In the genomic region with DNA sequence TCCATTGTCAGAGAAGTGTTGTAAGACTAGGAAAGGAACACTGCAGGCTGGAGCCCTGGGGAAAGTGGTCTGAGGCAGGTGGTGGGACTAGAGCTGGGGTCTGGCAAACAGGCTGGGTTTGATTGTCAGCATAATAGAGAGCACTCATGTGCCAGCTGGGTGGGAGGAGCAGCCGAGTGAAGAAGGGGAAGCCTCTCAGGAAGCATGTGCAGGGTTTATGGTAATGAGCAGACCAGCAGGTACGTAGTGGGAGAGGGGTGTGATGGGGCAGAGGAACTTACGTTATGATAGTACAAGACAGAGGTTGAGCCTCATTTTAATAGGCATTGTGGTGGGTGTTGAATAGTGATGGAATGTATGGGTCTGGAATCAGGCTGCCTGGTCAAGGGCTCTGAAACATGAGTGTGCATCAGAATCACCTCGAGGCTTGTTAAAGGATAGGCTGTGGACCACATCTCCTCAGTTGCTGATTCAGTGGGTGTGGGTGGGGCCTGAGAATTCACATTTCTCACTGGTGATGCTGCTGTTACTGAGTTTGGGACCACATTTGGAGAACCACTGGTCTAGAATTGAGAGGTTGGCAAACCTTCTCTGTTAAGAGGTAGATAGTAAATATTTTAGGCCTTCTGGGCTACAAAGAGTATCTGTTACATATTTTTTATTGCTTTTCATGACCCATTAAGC, we compare ENCODE assay signal across 10 cellular contexts. TPM values are rescaled to one million over a fixed set of nuclear protein-coding genes. Genes with fewer than 3 reads are reported as not detected.
DNase-seq lines count a peak whose midpoint lies in the region; ATAC-seq and TF ChIP-seq lines count a peak whose summit lies in the region.
"Had no signal": no experiment of that assay in that cellular context is flagged by ENCODE, and none has a peak within 500 bp of the region (broad histone marks: within the 10 kb centered on the region; RNA-seq: fewer than 3 reads in every experiment).

No MANE protein-coding gene starts in this region.

- no peaks in the 10 kb centered on the region for H3K27me3 Mint-ChIP-seq in CD4-positive, CD25-positive, alpha-beta regulatory T cell
- H3K27me3 Mint-ChIP-seq in HFFc6 (ENCODE audit: insufficient read depth) = no peaks in the 10 kb centered on the region

- H3K36me3 Mint-ChIP-seq in CD4-positive, CD25-positive, alpha-beta regulatory T cell = peaks cover 36% of the 10 kb centered on the region
- H3K36me3 Mint-ChIP-seq in HFFc6 (ENCODE audit: low read depth) = peaks cover 19% of the 10 kb centered on the region

- peaks cover 0 to 1% (median 0%) of the 10 kb centered on the region in 7 donors for H3K9me3 Mint-ChIP-seq in CD4-positive, CD25-positive, alpha-beta regulatory T cell
- no peaks in the 10 kb centered on the region for H3K9me3 Mint-ChIP-seq in HFFc6

- no peak overlapping the region for H3K4me3 ChIP-seq in CD4-positive, CD25-positive, alpha-beta regulatory T cell (ENCODE audit: low read depth, low read length)
- H3K4me3 ChIP-seq: suprapubic skin had no signal

- peaks cover 10% of the 10 kb centered on the region for H3K36me3 ChIP-seq in CD4-positive, CD25-positive, alpha-beta regulatory T cell (ENCODE audit: control insufficient read depth, insufficient read depth, low read length)

- H3K27me3 ChIP-seq in CD4-positive, CD25-positive, alpha-beta regulatory T cell (ENCODE audit: control insufficient read depth, insufficient read depth, low read length) = no peaks in the 10 kb centered on the region
- H3K27me3 ChIP-seq: suprapubic skin had no signal

- H3K4me1 ChIP-seq in CD4-positive, CD25-positive, alpha-beta regulatory T cell (ENCODE audit: control insufficient read depth, insufficient read depth, low read length, poor library complexity, severe bottlenecking) = peaks cover 45% of the 10 kb centered on the region

- H3K4me1 Mint-ChIP-seq in CD4-positive, CD25-positive, alpha-beta regulatory T cell = peaks cover 33 to 81% (median 53%) of the 10 kb centered on the region in 4 donors
- H3K4me1 Mint-ChIP-seq in HFFc6 (ENCODE audit: low read depth) = peaks cover 34% of the 10 kb centered on the region

- DNase-seq in CD4-positive, CD25-positive, alpha-beta regulatory T cell = no peak
- DNase-seq in HFFc6 (peak; percentile 85), RPMI7951 (ENCODE audit: low read depth) (peak; percentile 73), kidney tubule cell (ENCODE audit: low spot score) (peak; percentile 44), nucleus accumbens (lab: John Stamatoyannopoulos, UW) (no peak), SW 1271 (lab: John Stamatoyannopoulos, UW) (no peak)
- DNase-seq: activated CD4-positive, CD25-positive, alpha-beta regulatory T cell treated with anti-CD3 and anti-CD28 coated beads, Interleukin-2, amount 50 U/mL, for 72 hours had no signal

- no peak for TF ChIP-seq CTCF in HFFc6 (IDR thresholded peaks at IDR 0.05)

- H3K4me3 Mint-ChIP-seq in CD4-positive, CD25-positive, alpha-beta regulatory T cell = peak overlapping the region in 3 of 4 donors; percentile 9 to 49 (median 18)
- H3K4me3 Mint-ChIP-seq in HFFc6 = peak overlapping the region; percentile 41

- no peak overlapping the region for H3K27ac ChIP-seq in CD4-positive, CD25-positive, alpha-beta regulatory T cell (ENCODE audit: insufficient read depth, low read length, poor library complexity, severe bottlenecking)
- H3K27ac ChIP-seq: suprapubic skin had no signal

- peak in 1 of 2 donors; percentile 29 for ATAC-seq in CD4-positive, CD25-positive, alpha-beta regulatory T cell (ENCODE audit: low read depth in 2 of 2)
- no peak for ATAC-seq in GM18867 (IDR thresholded peaks at IDR 0.05; ENCODE audit: unreplicated experiment)
- ATAC-seq in HG02763 (IDR thresholded peaks at IDR 0.05; ENCODE audit: unreplicated experiment) = no peak

- H3K27ac Mint-ChIP-seq in CD4-positive, CD25-positive, alpha-beta regulatory T cell = peak overlapping the region in 1 of 3 donors; percentile 69
- H3K27ac Mint-ChIP-seq in HFFc6 = peak overlapping the region; percentile 66

- no peaks in the 10 kb centered on the region for H3K9me3 ChIP-seq in CD4-positive, CD25-positive, alpha-beta regulatory T cell (ENCODE audit: control insufficient read depth in 2 of 2, low read length in 2 of 2)
- H3K9me3 ChIP-seq: suprapubic skin had no signal

RNA-seq across cellular contexts. Expression of a gene that starts 1.6 kb away (rescaled TPM):
- total RNA-seq in CD4-positive, CD25-positive, alpha-beta regulatory T cell = 68.8 TPM
- polyA plus RNA-seq in CD4-positive, CD25-positive, alpha-beta regulatory T cell = 1 to 10 TPM; 3.6 to 7.2 (median 6.3) TPM
- 100 to 1,000 TPM; 104 to 129 (median 113) TPM for total RNA-seq in HFFc6 (2021; fragmentation: NEBNext Ultra II Directional; extraction: Animal tissue kit (Norgen Biotek cat#: 25700))
- 23.9 and 31.0 TPM in 2 replicates for total RNA-seq in RPMI7951 (2014; rRNA removed; shearing (Covaris generic))

Comparison
In these comparisons a context has a peak if more than half of its experiments do, and no peak if none do; other contexts are left out.
1. DNase-seq: peak in HFFc6 (single experiment), RPMI7951 (single experiment) and kidney tubule cell (single experiment); none in CD4-positive, CD25-positive, alpha-beta regulatory T cell (0 of 3), nucleus accumbens (0 of 56) and SW 1271 (0 of 2).